Comparison of ENCODE assay signal across 1 cellular context in the genomic region with DNA sequence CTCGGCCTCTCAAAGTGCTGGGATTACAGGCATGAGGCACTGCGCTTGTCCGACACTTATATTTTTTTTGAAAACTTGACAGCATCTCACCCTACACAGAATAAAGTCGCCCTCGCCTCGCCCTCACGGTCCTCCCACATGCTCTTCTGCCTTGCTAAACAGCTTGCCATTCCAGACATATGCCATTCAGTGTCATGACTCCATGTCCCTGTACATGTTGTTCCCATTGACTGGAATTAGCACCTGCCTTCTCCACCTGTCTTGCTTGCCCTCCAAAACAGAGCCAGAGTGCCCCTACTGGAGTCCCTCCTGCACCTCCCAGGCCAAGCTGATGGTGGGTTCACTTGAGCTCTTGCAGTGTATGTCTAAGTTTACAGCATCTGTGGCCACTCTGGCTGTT.
TF ChIP-seq lines count a peak whose summit lies in the region.

No MANE protein-coding gene starts in this region.

TF ChIP-seq in WTC11, 78 proteins besides CTCF, POLR2A, EP300 and RAD21 (continued from another document):
- TF ChIP-seq, protein P1, sequence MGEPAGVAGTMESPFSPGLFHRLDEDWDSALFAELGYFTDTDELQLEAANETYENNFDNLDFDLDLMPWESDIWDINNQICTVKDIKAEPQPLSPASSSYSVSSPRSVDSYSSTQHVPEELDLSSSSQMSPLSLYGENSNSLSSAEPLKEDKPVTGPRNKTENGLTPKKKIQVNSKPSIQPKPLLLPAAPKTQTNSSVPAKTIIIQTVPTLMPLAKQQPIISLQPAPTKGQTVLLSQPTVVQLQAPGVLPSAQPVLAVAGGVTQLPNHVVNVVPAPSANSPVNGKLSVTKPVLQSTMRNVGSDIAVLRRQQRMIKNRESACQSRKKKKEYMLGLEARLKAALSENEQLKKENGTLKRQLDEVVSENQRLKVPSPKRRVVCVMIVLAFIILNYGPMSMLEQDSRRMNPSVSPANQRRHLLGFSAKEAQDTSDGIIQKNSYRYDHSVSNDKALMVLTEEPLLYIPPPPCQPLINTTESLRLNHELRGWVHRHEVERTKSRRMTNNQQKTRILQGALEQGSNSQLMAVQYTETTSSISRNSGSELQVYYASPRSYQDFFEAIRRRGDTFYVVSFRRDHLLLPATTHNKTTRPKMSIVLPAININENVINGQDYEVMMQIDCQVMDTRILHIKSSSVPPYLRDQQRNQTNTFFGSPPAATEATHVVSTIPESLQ (CRISPR knock-in tag; IDR thresholded peaks at IDR 0.05): no peak
- TF ChIP-seq, protein P2, sequence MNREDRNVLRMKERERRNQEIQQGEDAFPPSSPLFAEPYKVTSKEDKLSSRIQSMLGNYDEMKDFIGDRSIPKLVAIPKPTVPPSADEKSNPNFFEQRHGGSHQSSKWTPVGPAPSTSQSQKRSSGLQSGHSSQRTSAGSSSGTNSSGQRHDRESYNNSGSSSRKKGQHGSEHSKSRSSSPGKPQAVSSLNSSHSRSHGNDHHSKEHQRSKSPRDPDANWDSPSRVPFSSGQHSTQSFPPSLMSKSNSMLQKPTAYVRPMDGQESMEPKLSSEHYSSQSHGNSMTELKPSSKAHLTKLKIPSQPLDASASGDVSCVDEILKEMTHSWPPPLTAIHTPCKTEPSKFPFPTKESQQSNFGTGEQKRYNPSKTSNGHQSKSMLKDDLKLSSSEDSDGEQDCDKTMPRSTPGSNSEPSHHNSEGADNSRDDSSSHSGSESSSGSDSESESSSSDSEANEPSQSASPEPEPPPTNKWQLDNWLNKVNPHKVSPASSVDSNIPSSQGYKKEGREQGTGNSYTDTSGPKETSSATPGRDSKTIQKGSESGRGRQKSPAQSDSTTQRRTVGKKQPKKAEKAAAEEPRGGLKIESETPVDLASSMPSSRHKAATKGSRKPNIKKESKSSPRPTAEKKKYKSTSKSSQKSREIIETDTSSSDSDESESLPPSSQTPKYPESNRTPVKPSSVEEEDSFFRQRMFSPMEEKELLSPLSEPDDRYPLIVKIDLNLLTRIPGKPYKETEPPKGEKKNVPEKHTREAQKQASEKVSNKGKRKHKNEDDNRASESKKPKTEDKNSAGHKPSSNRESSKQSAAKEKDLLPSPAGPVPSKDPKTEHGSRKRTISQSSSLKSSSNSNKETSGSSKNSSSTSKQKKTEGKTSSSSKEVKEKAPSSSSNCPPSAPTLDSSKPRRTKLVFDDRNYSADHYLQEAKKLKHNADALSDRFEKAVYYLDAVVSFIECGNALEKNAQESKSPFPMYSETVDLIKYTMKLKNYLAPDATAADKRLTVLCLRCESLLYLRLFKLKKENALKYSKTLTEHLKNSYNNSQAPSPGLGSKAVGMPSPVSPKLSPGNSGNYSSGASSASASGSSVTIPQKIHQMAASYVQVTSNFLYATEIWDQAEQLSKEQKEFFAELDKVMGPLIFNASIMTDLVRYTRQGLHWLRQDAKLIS (CRISPR knock-in tag; IDR thresholded peaks at IDR 0.05; ENCODE audit: borderline replicate concordance): no peak
- TF ChIP-seq SP1 (CRISPR knock-in tag; conservative IDR thresholded peaks at IDR 0.05): no peak
- no peak for TF ChIP-seq CREB1 (CRISPR knock-in tag; IDR thresholded peaks at IDR 0.05)
- TF ChIP-seq ZNF232 (CRISPR knock-in tag; IDR thresholded peaks at IDR 0.05): no peak
- TF ChIP-seq NFE2L1 (CRISPR knock-in tag; IDR thresholded peaks at IDR 0.05): no peak
